In genomic region chrX:24479924-24480722, GRCh38 we compare ENCODE assay signal across 8 cellular contexts. TPM values are rescaled to one million over a fixed set of nuclear protein-coding genes. Genes with fewer than 3 reads are reported as not detected.
DNase-seq lines count a peak whose midpoint lies in the region; ATAC-seq and TF ChIP-seq lines count a peak whose summit lies in the region.

No MANE protein-coding gene starts in this region.

- DNase-seq in NCI-H2029 (lab: John Stamatoyannopoulos, UW) (peak; percentile 82), esophagus squamous epithelium (lab: John Stamatoyannopoulos, UW) (no peak), epidermal melanocyte (ENCODE audit: insufficient read length, low spot score) (no peak), foreskin fibroblast (no peak)
- DNase-seq in activated CD4-positive, alpha-beta T cell treated with anti-CD3 and anti-CD28 coated beads, Interleukin-2, amount 50 U/mL, for 24 hours (ENCODE audit: low read depth in 1 of 2, low spot score in 1 of 2): peak; percentile 26 to 56
- DNase-seq in stimulated activated CD8-positive, alpha-beta memory T cell treated with anti-CD3 and anti-CD28 coated beads, Interleukin-12 subunit alpha, Interleukin-12 subunit beta, amount 100 ng/mL, for 1 hour (ENCODE audit: low read depth): peak; percentile 43

- H3K4me1 ChIP-seq in esophagus squamous epithelium: peaks cover 0 to 28% (median 6%) of the 10 kb centered on the region in 3 donors

- peak in 1 of 4 donors; percentile 40 for TF ChIP-seq POLR2A in esophagus squamous epithelium (IDR thresholded peaks at IDR 0.05)

- H3K27me3 ChIP-seq in esophagus squamous epithelium: no peaks in the 10 kb centered on the region

- H3K27ac ChIP-seq in esophagus squamous epithelium: peak overlapping the region in 3 of 4 donors; percentile 44 to 60 (median 60)

- TF ChIP-seq CTCF in esophagus squamous epithelium (IDR thresholded peaks at IDR 0.05) (no peak), foreskin fibroblast (IDR thresholded peaks at IDR 0.05; ENCODE audit: low read depth, low read length) (no peak)

- H3K9me3 ChIP-seq in esophagus squamous epithelium: no peaks in the 10 kb centered on the region

- no peaks in the 10 kb centered on the region for H3K36me3 ChIP-seq in esophagus squamous epithelium

- WGBS in esophagus squamous epithelium, 2 donors: 56 to 58% methylated on average over 9 to 13 of the region's 13 CpGs

- H3K4me3 ChIP-seq in esophagus squamous epithelium: peak overlapping the region in 1 of 4 donors; percentile 34
- H3K4me3 ChIP-seq in foreskin fibroblast (ENCODE audit: low read depth in 1 of 2, low read length in 2 of 2): no peak overlapping the region

- ATAC-seq in GM18858 (IDR thresholded peaks at IDR 0.05; ENCODE audit: unreplicated experiment): peak; percentile 88
- ATAC-seq in HG02884 (IDR thresholded peaks at IDR 0.05; ENCODE audit: unreplicated experiment): peak; percentile 93

- intact Hi-C loops in esophagus squamous epithelium (cut with DNase I): no loop called here

RNA-seq across cellular contexts. Expression of gene PDK3, which starts 15.0 kb away (rescaled TPM):
- 10 to 100 TPM in 2 of 4 donors, 1 to 10 TPM in 2; 5.4 to 20.6 (median 12.8) TPM for total RNA-seq in esophagus squamous epithelium

Comparison
In these comparisons a context has a peak if more than half of its experiments do, and no peak if none do; other contexts are left out.
1. DNase-seq: peak in NCI-H2029 (single experiment), activated CD4-positive, alpha-beta T cell treated with anti-CD3 and anti-CD28 coated beads, Interleukin-2, amount 50 U/mL, for 24 hours (2 of 2) and stimulated activated CD8-positive, alpha-beta memory T cell treated with anti-CD3 and anti-CD28 coated beads, Interleukin-12 subunit alpha, Interleukin-12 subunit beta, amount 100 ng/mL, for 1 hour (single experiment); none in esophagus squamous epithelium (single experiment), epidermal melanocyte (single experiment) and foreskin fibroblast (0 of 2).